Comparison of ENCODE assay signal across 2 cellular contexts in genomic region chr9:5494765-5495164, GRCh38. TPM values are rescaled to one million over a fixed set of nuclear protein-coding genes. Genes with fewer than 3 reads are reported as not detected.
"Had no signal": no experiment of that assay in that cellular context is flagged by ENCODE, and none has a peak within 500 bp of the region (broad histone marks: within the 10 kb centered on the region; RNA-seq: fewer than 3 reads in every experiment).

No MANE protein-coding gene starts in this region.

RNA-seq across cellular contexts. Expression of gene PDCD1LG2, which starts 15.6 kb away (rescaled TPM):
- total RNA-seq: H7, HT-29 had no signal

RNA-seq across cellular contexts. Expression of gene CD274, which starts 44.4 kb away (rescaled TPM):
- total RNA-seq: H7 had no signal
